ENCODE assay signal across 8 cellular contexts in genomic region chr10:117375360-117376147, GRCh38. TPM values are rescaled to one million over a fixed set of nuclear protein-coding genes. Genes with fewer than 3 reads are reported as not detected.
DNase-seq lines count a peak whose midpoint lies in the region; ATAC-seq, FAIRE-seq and TF ChIP-seq lines count a peak whose summit lies in the region.

TSS of gene PDZD8 (minus strand) at chr10:117375440. CDS start at chr10:117375227, 213 bp downstream.

- dilution Hi-C loops in keratinocyte (cut with MboI; ENCODE audit: extremely low pct_ligation_motif_present, low sequenced_read_pairs), result no loop called here

- ATAC-seq in GM19025 (IDR thresholded peaks at IDR 0.05; ENCODE audit: low read depth, unreplicated experiment), result peak; percentile 88
- ATAC-seq in HG03280 (IDR thresholded peaks at IDR 0.05; ENCODE audit: unreplicated experiment), result peak; percentile 90

- peak within 1 kb of the TSS; percentile 90 for H3K9ac ChIP-seq in keratinocyte (ENCODE audit: control insufficient read depth, extremely low read depth, insufficient read depth, low read length)

- DNase-seq in AG09319 (ENCODE audit: extremely low read depth, low read depth), result peak; percentile 72
- peak; percentile 81 for DNase-seq in NCI-H510A (lab: John Stamatoyannopoulos, UW)
- peak; percentile 87 for DNase-seq in activated CD4-positive, alpha-beta T cell treated with anti-CD3 and anti-CD28 coated beads for 1 hour
- DNase-seq in cerebellar nuclear complex (lab: John Stamatoyannopoulos, UW), result peak; percentile 7 to 46
- peak; percentile 25 for DNase-seq in keratinocyte (ENCODE audit: low read depth, low spot score)
- DNase-seq in stimulated activated CD4-positive, alpha-beta T cell treated with anti-CD3 and anti-CD28 coated beads, Interleukin-15, amount 100 ng/mL, for 1 hour (ENCODE audit: low read depth in 1 of 2, low spot score in 1 of 2), result peak; percentile 78 to 89

- H3K4me1 ChIP-seq in keratinocyte (ENCODE audit: control insufficient read depth, extremely low read depth, insufficient read depth, low read length), result peaks cover 22% of the 10 kb centered on the region

- H3K36me3 ChIP-seq in keratinocyte (ENCODE audit: control insufficient read depth in 2 of 2, extremely low read depth in 1 of 2, insufficient read depth in 2 of 2, low read length in 2 of 2), result no peaks in the 10 kb centered on the region

- no peaks in the 10 kb centered on the region for H3K9me3 ChIP-seq in keratinocyte (ENCODE audit: control insufficient read depth, low read depth, low read length)

- H3K4me2 ChIP-seq in keratinocyte (ENCODE audit: control insufficient read depth, extremely low read depth, insufficient read depth, low read depth, low read length), result peak within 1 kb of the TSS; percentile 95

- H4K20me1 ChIP-seq in keratinocyte (ENCODE audit: control insufficient read depth, extremely low read depth, insufficient read depth, low read length), result peaks cover 12% of the 10 kb centered on the region

- H3K27ac ChIP-seq in keratinocyte (ENCODE audit: control insufficient read depth, insufficient read depth, low read length), result peak within 1 kb of the TSS; percentile 31

- H3K27me3 ChIP-seq in keratinocyte (ENCODE audit: control insufficient read depth, extremely low read depth, insufficient read depth, low read length), result peaks cover 15% of the 10 kb centered on the region

- H3K79me2 ChIP-seq in keratinocyte (ENCODE audit: control insufficient read depth, insufficient read depth, low read length), result peaks cover 45% of the 10 kb centered on the region

- H3K4me3 ChIP-seq in keratinocyte (ENCODE audit: control insufficient read depth in 2 of 3, extremely low read depth in 1 of 3, insufficient read depth in 2 of 3, low read depth in 1 of 3, low read length in 3 of 3), result peak within 1 kb of the TSS; percentile 69 to 90 (median 84)

- TF ChIP-seq CTCF in AG09319 (IDR thresholded peaks at IDR 0.05; ENCODE audit: low read depth, low read length), result no peak
- no peak for TF ChIP-seq CTCF in keratinocyte (optimal IDR thresholded peaks at IDR 0.05 in 1 of 3, IDR thresholded peaks at IDR 0.05 in 1 of 3, conservative IDR thresholded peaks at IDR 0.05 in 1 of 3; ENCODE audit: extremely low read depth in 1 of 3, insufficient read depth in 2 of 3, low read length in 3 of 3)

- H2AFZ ChIP-seq in keratinocyte (ENCODE audit: control insufficient read depth, low read length), result peak within 1 kb of the TSS; percentile 95

- no peak for FAIRE-seq in keratinocyte (lab: Jason Lieb, UNC)

- H3K9me1 ChIP-seq in keratinocyte (ENCODE audit: control insufficient read depth, extremely low read depth, insufficient read depth, low read length), result no peaks in the 10 kb centered on the region

RNA-seq across cellular contexts. Expression of gene PDZD8, which starts in this region (rescaled TPM):
- 17.6 to 30.7 TPM (median 24.3 TPM) in 3 replicates for polyA plus RNA-seq in keratinocyte
- 30.8 TPM for polyA plus RNA-seq in keratinocyte (2011; ENCODE audit: low read depth)
- polyA plus RNA-seq in keratinocyte (2011; cell fraction: cytosol; rRNA removed), result 15.8 and 27.3 TPM in 2 replicates
- polyA plus RNA-seq in keratinocyte (2011; cell fraction: nucleus; rRNA removed), result 25.9 and 31.7 TPM in 2 replicates
- polyA plus RNA-seq in keratinocyte (2012; ENCODE audit: low replicate concordance), result 16.3 and 23.7 TPM in 2 replicates
- polyA minus RNA-seq in keratinocyte, result 19.2 to 106 TPM (median 63.8 TPM) in 3 replicates
- polyA minus RNA-seq in keratinocyte (2011; cell fraction: cytosol; rRNA and poly(A)+ RNA removed), result 34.1 TPM
- 60.1 and 141 TPM in 2 replicates for polyA minus RNA-seq in keratinocyte (2011; cell fraction: nucleus; rRNA and poly(A)+ RNA removed)

Comparison
In these comparisons a context has a peak if more than half of its experiments do, and no peak if none do; other contexts are left out.
1. Peak in every context shown above with its lines: DNase-seq, ATAC-seq, H3K4me3 ChIP-seq and H3K27ac ChIP-seq.
2. DNase-seq: peak in every context shown above with its lines; median percentile 87 in activated CD4-positive, alpha-beta T cell treated with anti-CD3 and anti-CD28 coated beads for 1 hour; 84 in stimulated activated CD4-positive, alpha-beta T cell treated with anti-CD3 and anti-CD28 coated beads, Interleukin-15, amount 100 ng/mL, for 1 hour; 81 in NCI-H510A; 72 in AG09319; 26 in cerebellar nuclear complex; 25 in keratinocyte.